ENCODE assay signal across 1 cellular context in the genomic region with DNA sequence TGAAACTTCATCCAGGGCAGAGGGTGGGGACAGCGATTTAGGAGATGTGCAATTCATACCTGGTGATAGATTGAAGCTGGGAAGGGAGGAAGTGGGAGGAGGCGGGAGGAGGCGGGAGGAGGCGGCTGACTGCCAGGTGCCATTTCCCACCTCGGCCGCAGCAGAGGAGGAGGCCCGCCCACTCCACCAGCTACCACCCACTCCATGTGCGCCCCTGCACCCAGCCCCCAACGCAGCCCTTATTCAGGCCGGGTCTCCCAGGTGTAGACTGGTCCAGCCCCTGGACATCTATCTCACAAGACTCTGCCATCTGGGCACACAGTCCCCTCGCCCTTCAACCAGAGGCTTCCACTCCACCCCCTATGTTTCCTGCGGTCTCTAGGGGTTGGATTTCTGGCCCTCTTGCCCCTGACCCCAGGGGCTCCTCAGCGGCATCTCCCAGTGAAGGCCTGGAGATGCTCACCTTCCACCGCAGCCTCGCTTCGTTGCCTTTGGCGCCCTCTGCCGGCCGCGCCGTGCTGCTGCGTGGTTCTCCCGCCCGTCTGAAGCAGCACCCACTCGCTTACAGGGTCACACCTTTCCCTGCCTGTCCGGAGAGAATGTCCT.
TF ChIP-seq lines count a peak whose summit lies in the region.

No MANE protein-coding gene starts in this region.

TF ChIP-seq in SK-N-SH, 30 proteins besides CTCF, POLR2A, EP300 and RAD21:
- TF ChIP-seq SMC3 (IDR thresholded peaks at IDR 0.05; ENCODE audit: low read depth, low read length), result peak; percentile 83
- TF ChIP-seq, protein P1, sequence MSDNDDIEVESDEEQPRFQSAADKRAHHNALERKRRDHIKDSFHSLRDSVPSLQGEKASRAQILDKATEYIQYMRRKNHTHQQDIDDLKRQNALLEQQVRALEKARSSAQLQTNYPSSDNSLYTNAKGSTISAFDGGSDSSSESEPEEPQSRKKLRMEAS (IDR thresholded peaks at IDR 0.05; ENCODE audit: low read depth), result no peak
